In the genomic region with DNA sequence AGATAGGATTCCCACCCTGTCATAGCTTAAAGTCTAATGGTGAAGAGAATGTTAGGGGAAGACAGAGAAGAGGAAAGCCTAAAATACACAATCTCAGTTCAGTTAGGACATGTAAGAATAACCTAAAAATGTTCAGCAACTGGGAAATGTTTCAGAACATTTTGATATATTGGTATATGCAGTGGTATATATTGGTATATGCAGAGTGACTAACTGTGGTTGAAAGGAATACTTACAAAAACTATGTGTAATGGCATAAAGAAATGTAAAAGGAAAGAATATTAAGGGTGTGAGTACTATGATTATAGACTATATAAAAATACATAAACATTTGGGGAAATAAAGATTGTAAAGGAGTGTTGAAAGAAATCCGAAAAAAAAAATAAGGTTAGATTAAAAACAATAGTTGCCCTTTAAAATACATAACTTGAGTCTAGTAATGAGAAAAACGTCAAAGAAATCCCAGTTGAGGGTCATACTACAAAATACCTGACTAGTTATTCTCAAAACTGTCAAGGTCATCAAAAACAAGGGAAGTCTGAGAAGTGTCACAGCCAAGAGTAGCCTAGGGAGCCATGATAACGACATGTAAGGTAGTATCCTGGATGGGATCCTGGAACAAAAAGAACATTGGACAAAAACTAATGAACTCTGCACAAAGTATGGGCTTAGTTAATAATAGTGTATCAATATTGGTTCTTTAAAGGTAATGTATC, we compare ENCODE assay signal across 17 cellular contexts.
"Had no signal": no experiment of that assay in that cellular context is flagged by ENCODE, and none has a peak within 500 bp of the region (broad histone marks: within the 10 kb centered on the region; RNA-seq: fewer than 3 reads in every experiment).

No MANE protein-coding gene starts in this region.

- H3K4me3 ChIP-seq: body of pancreas, dorsolateral prefrontal cortex, tibial nerve, uterus had no signal

- H3K27ac Mint-ChIP-seq: activated CD4-positive, alpha-beta T cell treated with anti-CD3 and anti-CD28 coated beads, Interleukin-2, amount 10 ng/mL, durations not matched to agents 7 days and 5 days; activated naive CD8-positive, alpha-beta T cell treated with anti-CD3 and anti-CD28 coated beads, Interleukin-2, amount 10 ng/mL, durations not matched to agents 7 days and 5 days; activated T-helper 1 cell treated with anti-CD3 and anti-CD28 coated beads, Interleukin-12 subunit alpha, Interleukin-12 subunit beta, Interleukin-2, Interleukin-4 antibody, amounts not matched to agents 30 ng/mL and 10 ng/mL and 1 ng/mL, durations not matched to agents 14 hours and 24 hours and 36 hours; endodermal cell; natural killer cell treated with Interleukin-12 subunit alpha and Interleukin-12 subunit beta and Interleukin-15 and Interleukin-18, amount 100 ng/mL, for 72 hours had no signal

- H3K27me3 ChIP-seq: body of pancreas, dorsolateral prefrontal cortex, tibial nerve, uterus had no signal

- H3K9me3 Mint-ChIP-seq: activated naive CD8-positive, alpha-beta T cell treated with anti-CD3 and anti-CD28 coated beads, Interleukin-2, amount 10 ng/mL, durations not matched to agents 7 days and 5 days; activated T-helper 1 cell treated with anti-CD3 and anti-CD28 coated beads, Interleukin-12 subunit alpha, Interleukin-12 subunit beta, Interleukin-2, Interleukin-4 antibody, amounts not matched to agents 30 ng/mL and 10 ng/mL and 1 ng/mL, durations not matched to agents 14 hours and 24 hours and 36 hours; endodermal cell; natural killer cell treated with Interleukin-12 subunit alpha and Interleukin-12 subunit beta and Interleukin-15 and Interleukin-18, amount 100 ng/mL, for 72 hours had no signal

- H3K36me3 ChIP-seq: tibial nerve, uterus had no signal

- H3K27ac ChIP-seq: dorsolateral prefrontal cortex, epithelial cell of prostate, tibial nerve had no signal

- H3K4me3 Mint-ChIP-seq: activated CD4-positive, alpha-beta T cell treated with anti-CD3 and anti-CD28 coated beads, Interleukin-2, amount 10 ng/mL, durations not matched to agents 7 days and 5 days; activated naive CD8-positive, alpha-beta T cell treated with anti-CD3 and anti-CD28 coated beads, Interleukin-2, amount 10 ng/mL, durations not matched to agents 7 days and 5 days; activated T-helper 1 cell treated with anti-CD3 and anti-CD28 coated beads, Interleukin-12 subunit alpha, Interleukin-12 subunit beta, Interleukin-2, Interleukin-4 antibody, amounts not matched to agents 30 ng/mL and 10 ng/mL and 1 ng/mL, durations not matched to agents 14 hours and 24 hours and 36 hours; endodermal cell; natural killer cell treated with Interleukin-12 subunit alpha and Interleukin-12 subunit beta and Interleukin-15 and Interleukin-18, amount 100 ng/mL, for 72 hours had no signal

- H3K27me3 Mint-ChIP-seq: activated CD4-positive, alpha-beta T cell treated with anti-CD3 and anti-CD28 coated beads, Interleukin-2, amount 10 ng/mL, durations not matched to agents 7 days and 5 days; activated naive CD8-positive, alpha-beta T cell treated with anti-CD3 and anti-CD28 coated beads, Interleukin-2, amount 10 ng/mL, durations not matched to agents 7 days and 5 days; natural killer cell treated with Interleukin-12 subunit alpha and Interleukin-12 subunit beta and Interleukin-15 and Interleukin-18, amount 100 ng/mL, for 72 hours had no signal

- H3K9me3 ChIP-seq: body of pancreas, tibial nerve, uterus had no signal

- ATAC-seq: activated CD4-positive, CD25-positive, alpha-beta regulatory T cell treated with anti-CD3 and anti-CD28 coated beads, Interleukin-2, amount 50 U/mL, for 24 hours; body of pancreas; natural killer cell treated with Interleukin-12 subunit alpha and Interleukin-12 subunit beta and Interleukin-15 and Interleukin-18, amount 100 ng/mL, for 72 hours had no signal

- H3K4me1 ChIP-seq: uterus had no signal

- DNase-seq: activated CD4-positive, alpha-beta T cell treated with anti-CD3 and anti-CD28 coated beads, Interleukin-2, amount 10 ng/mL, durations not matched to agents 7 days and 5 days; activated naive CD8-positive, alpha-beta T cell treated with anti-CD3 and anti-CD28 coated beads, Interleukin-2, amount 10 ng/mL, durations not matched to agents 7 days and 5 days; body of pancreas; dorsolateral prefrontal cortex; endodermal cell; foreskin fibroblast; mesendoderm; nucleus accumbens; retina; stimulated activated naive CD4-positive, alpha-beta T cell treated with Interleukin-2 at 50 U/mL for 16 hours; substantia nigra; uterus had no signal

- H3K36me3 Mint-ChIP-seq: natural killer cell treated with Interleukin-12 subunit alpha and Interleukin-12 subunit beta and Interleukin-15 and Interleukin-18, amount 100 ng/mL, for 72 hours had no signal
